13 cellular contexts compared by ENCODE assay signal in the genomic region with DNA sequence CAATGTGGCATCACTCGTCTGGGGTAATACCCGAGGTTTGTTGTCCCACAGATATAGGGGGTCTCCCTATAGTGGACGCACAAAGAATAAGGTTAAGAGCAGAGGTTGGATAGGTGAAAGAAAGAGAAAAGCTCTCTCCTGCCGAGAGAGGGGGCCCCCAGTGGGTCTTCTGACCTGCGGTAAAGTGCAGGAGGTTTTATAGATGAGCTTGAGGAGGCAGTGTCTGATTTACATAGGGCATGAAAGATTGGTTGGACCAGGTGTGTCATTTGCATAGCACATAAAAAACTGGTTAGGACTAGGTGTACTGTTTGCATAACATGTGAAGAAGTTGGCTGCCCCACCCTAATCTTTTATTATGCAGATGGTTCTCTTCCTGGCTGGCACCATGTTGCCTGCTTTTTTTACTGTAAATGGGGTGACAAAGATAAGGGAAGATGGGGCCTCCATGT. TPM values are rescaled to one million over a fixed set of nuclear protein-coding genes. Genes with fewer than 3 reads are reported as not detected.
A peak's percentile ranks its signal among the peaks of the same experiment; 100 is the strongest.
DNase-seq lines count a peak whose midpoint lies in the region; ATAC-seq and TF ChIP-seq lines count a peak whose summit lies in the region.
"Had no signal": no experiment of that assay in that cellular context is flagged by ENCODE, and none has a peak within 500 bp of the region (broad histone marks: within the 10 kb centered on the region; RNA-seq: fewer than 3 reads in every experiment).

No MANE protein-coding gene starts in this region.

- peak; percentile 92 for DNase-seq in LNCaP clone FGC (ENCODE audit: low read depth)
- DNase-seq in NCI-H2196 (lab: John Stamatoyannopoulos, UW; ENCODE audit: unreplicated experiment), result peak; percentile 65
- peak; percentile 65 for DNase-seq in colonic mucosa
- no peak for DNase-seq in stimulated activated naive CD8-positive, alpha-beta T cell treated with anti-CD3 and anti-CD28 coated beads, Interleukin-15, Interleukin-2, amounts not matched to agents 100 U/mL and 50 U/mL, for 24 hours
- no peak for DNase-seq in activated T-helper 2 cell treated with anti-CD3 and anti-CD28 coated beads, Interferon-gamma antibody, Interleukin-2, Interleukin-4, amounts not matched to agents 10 μg/mL and 5 μg/mL and 100 μg/mL, durations not matched to agents 14 hours and 24 hours and 36 hours (ENCODE audit: low spot score)
- DNase-seq in GOT3 (lab: John Stamatoyannopoulos, UW), result no peak
- DNase-seq: activated CD4-positive, alpha-beta T cell treated with anti-CD3 and anti-CD28 coated beads, Interleukin-2, amount 10 ng/mL, durations not matched to agents 24 days and 14 days; activated naive CD4-positive, alpha-beta T cell; central memory CD4-positive, alpha-beta T cell; T-helper 1 cell had no signal

- peak overlapping the region; percentile 68 for H3K27ac ChIP-seq in colonic mucosa
- H3K27ac ChIP-seq: KMS-11, right atrium auricular region had no signal

- H3K4me3 ChIP-seq in LNCaP clone FGC (ENCODE audit: low read depth, low read length) (no peak overlapping the region; the same call in 1 of the 2 replicates), colonic mucosa (no peak overlapping the region)
- H3K4me3 ChIP-seq: right atrium auricular region had no signal

- no peaks in the 10 kb centered on the region for H3K9me3 Mint-ChIP-seq in activated T-helper 2 cell treated with anti-CD3 and anti-CD28 coated beads, Interferon-gamma antibody, Interleukin-2, Interleukin-4, amounts not matched to agents 10 μg/mL and 5 μg/mL and 100 μg/mL, durations not matched to agents 14 hours and 24 hours and 36 hours
- H3K9me3 Mint-ChIP-seq: activated CD4-positive, alpha-beta T cell treated with anti-CD3 and anti-CD28 coated beads, Interleukin-2, amount 10 ng/mL, durations not matched to agents 24 days and 14 days had no signal

- H3K9ac ChIP-seq in colonic mucosa (ENCODE audit: low read depth in 2 of 2, low read length in 2 of 2), result no peak overlapping the region
- H3K9ac ChIP-seq: KMS-11 had no signal

- H3K27me3 ChIP-seq in colonic mucosa, result no peaks in the 10 kb centered on the region
- H3K27me3 ChIP-seq: right atrium auricular region had no signal

- peaks cover 11% of the 10 kb centered on the region for H3K27me3 Mint-ChIP-seq in activated T-helper 2 cell treated with anti-CD3 and anti-CD28 coated beads, Interferon-gamma antibody, Interleukin-2, Interleukin-4, amounts not matched to agents 10 μg/mL and 5 μg/mL and 100 μg/mL, durations not matched to agents 14 hours and 24 hours and 36 hours (ENCODE audit: low read depth)

- H3K36me3 Mint-ChIP-seq in activated T-helper 2 cell treated with anti-CD3 and anti-CD28 coated beads, Interferon-gamma antibody, Interleukin-2, Interleukin-4, amounts not matched to agents 10 μg/mL and 5 μg/mL and 100 μg/mL, durations not matched to agents 14 hours and 24 hours and 36 hours (ENCODE audit: low read depth), result no peaks in the 10 kb centered on the region

- H3K36me3 ChIP-seq in colonic mucosa, result no peaks in the 10 kb centered on the region
- H3K36me3 ChIP-seq: right atrium auricular region had no signal

- no peak overlapping the region for H3K4me3 Mint-ChIP-seq in activated T-helper 2 cell treated with anti-CD3 and anti-CD28 coated beads, Interferon-gamma antibody, Interleukin-2, Interleukin-4, amounts not matched to agents 10 μg/mL and 5 μg/mL and 100 μg/mL, durations not matched to agents 14 hours and 24 hours and 36 hours (ENCODE audit: low read depth)
- H3K4me3 Mint-ChIP-seq: activated CD4-positive, alpha-beta T cell treated with anti-CD3 and anti-CD28 coated beads, Interleukin-2, amount 10 ng/mL, durations not matched to agents 24 days and 14 days had no signal

- peak; percentile 66 for ATAC-seq in stimulated activated naive CD8-positive, alpha-beta T cell treated with anti-CD3 and anti-CD28 coated beads, Interleukin-15, Interleukin-2, amounts not matched to agents 100 U/mL and 50 U/mL, for 24 hours
- no peak for ATAC-seq in GM21423 (IDR thresholded peaks at IDR 0.05; ENCODE audit: unreplicated experiment)

- TF ChIP-seq CTCF in LNCaP clone FGC (IDR thresholded peaks at IDR 0.05; ENCODE audit: control insufficient read depth, extremely low read depth, insufficient read depth) (0 out of 2 replicates have a peak, but pooled peaks have one; percentile 10), colonic mucosa (IDR thresholded peaks at IDR 0.05) (no peak)

- H3K9me3 ChIP-seq in colonic mucosa, result no peaks in the 10 kb centered on the region
- H3K9me3 ChIP-seq: right atrium auricular region had no signal

- peaks cover 7% of the 10 kb centered on the region for H3K4me1 Mint-ChIP-seq in activated T-helper 2 cell treated with anti-CD3 and anti-CD28 coated beads, Interferon-gamma antibody, Interleukin-2, Interleukin-4, amounts not matched to agents 10 μg/mL and 5 μg/mL and 100 μg/mL, durations not matched to agents 14 hours and 24 hours and 36 hours (ENCODE audit: low read depth)

- H3K27ac Mint-ChIP-seq in activated T-helper 2 cell treated with anti-CD3 and anti-CD28 coated beads, Interferon-gamma antibody, Interleukin-2, Interleukin-4, amounts not matched to agents 10 μg/mL and 5 μg/mL and 100 μg/mL, durations not matched to agents 14 hours and 24 hours and 36 hours, result no peak overlapping the region
- H3K27ac Mint-ChIP-seq: activated CD4-positive, alpha-beta T cell treated with anti-CD3 and anti-CD28 coated beads, Interleukin-2, amount 10 ng/mL, durations not matched to agents 24 days and 14 days had no signal

- peaks cover 3% of the 10 kb centered on the region for H3K4me1 ChIP-seq in colonic mucosa
- H3K4me1 ChIP-seq: right atrium auricular region had no signal

- intact Hi-C loops in colonic mucosa (cut with DNase I), result loop anchor here (10.0 kb wide), 1 partner anchor 305 kb away; no protein-coding TSS in a partner anchor
- intact Hi-C loops in activated T-helper 2 cell treated with anti-CD3 and anti-CD28 coated beads, Interferon-gamma antibody, Interleukin-2, Interleukin-4, amounts not matched to agents 10 μg/mL and 5 μg/mL and 100 μg/mL, durations not matched to agents 14 hours and 24 hours and 36 hours (cut with micrococcal nuclease), result loop anchor here (10.0 kb wide), 1 partner anchor 95 kb away; no protein-coding TSS in a partner anchor

RNA-seq across cellular contexts. Expression of gene CYP3A43, which starts 11.8 kb away (rescaled TPM):
- not detected for total RNA-seq in colonic mucosa
- not detected in 2 replicates for total RNA-seq in activated T-helper 2 cell treated with anti-CD3 and anti-CD28 coated beads, Interferon-gamma antibody, Interleukin-2, Interleukin-4, amounts not matched to agents 10 μg/mL and 5 μg/mL and 100 μg/mL, durations not matched to agents 14 hours and 24 hours and 36 hours
- total RNA-seq: activated CD4-positive, alpha-beta T cell treated with anti-CD3 and anti-CD28 coated beads, Interleukin-2, amount 10 ng/mL, durations not matched to agents 24 days and 14 days had no signal

RNA-seq across cellular contexts. Expression of gene OR2AE1, which starts 37.2 kb away (rescaled TPM):
- total RNA-seq in colonic mucosa, result not detected
- total RNA-seq in activated T-helper 2 cell treated with anti-CD3 and anti-CD28 coated beads, Interferon-gamma antibody, Interleukin-2, Interleukin-4, amounts not matched to agents 10 μg/mL and 5 μg/mL and 100 μg/mL, durations not matched to agents 14 hours and 24 hours and 36 hours, result 0.23 and 0.46 TPM in 2 replicates

RNA-seq across cellular contexts. Expression of gene CYP3A4, which starts 55.6 kb away (rescaled TPM):
- total RNA-seq in colonic mucosa, result 1 to 10 TPM in 1 of 2 donors, under 1 TPM in 1; 0.67 to 1.4 TPM
- total RNA-seq in activated T-helper 2 cell treated with anti-CD3 and anti-CD28 coated beads, Interferon-gamma antibody, Interleukin-2, Interleukin-4, amounts not matched to agents 10 μg/mL and 5 μg/mL and 100 μg/mL, durations not matched to agents 14 hours and 24 hours and 36 hours, result not detected in 2 replicates
- total RNA-seq: activated CD4-positive, alpha-beta T cell treated with anti-CD3 and anti-CD28 coated beads, Interleukin-2, amount 10 ng/mL, durations not matched to agents 24 days and 14 days had no signal

Comparison
In these comparisons a context has a peak if more than half of its experiments do, and no peak if none do; other contexts are left out.
1. DNase-seq: peak in LNCaP clone FGC (single experiment), NCI-H2196 (single experiment) and colonic mucosa (single experiment); none in stimulated activated naive CD8-positive, alpha-beta T cell treated with anti-CD3 and anti-CD28 coated beads, Interleukin-15, Interleukin-2, amounts not matched to agents 100 U/mL and 50 U/mL, for 24 hours (single experiment), activated T-helper 2 cell treated with anti-CD3 and anti-CD28 coated beads, Interferon-gamma antibody, Interleukin-2, Interleukin-4, amounts not matched to agents 10 μg/mL and 5 μg/mL and 100 μg/mL, durations not matched to agents 14 hours and 24 hours and 36 hours (single experiment) and GOT3 (single experiment).